Comparison of ENCODE assay signal across 12 cellular contexts in genomic region chr2:45331034-45331786, GRCh38.
A peak's percentile ranks its signal among the peaks of the same experiment; 100 is the strongest.
DNase-seq lines count a peak whose midpoint lies in the region; ATAC-seq and TF ChIP-seq lines count a peak whose summit lies in the region.
"Had no signal": no experiment of that assay in that cellular context is flagged by ENCODE, and none has a peak within 500 bp of the region (broad histone marks: within the 10 kb centered on the region; RNA-seq: fewer than 3 reads in every experiment).

No MANE protein-coding gene starts in this region.

- no peak overlapping the region for H3K27ac Mint-ChIP-seq in CD4-positive, alpha-beta memory T cell
- H3K27ac Mint-ChIP-seq in activated T-helper 2 cell treated with anti-CD3 and anti-CD28 coated beads, Interferon-gamma antibody, Interleukin-2, Interleukin-4, amounts not matched to agents 10 μg/mL and 5 μg/mL and 100 μg/mL, durations not matched to agents 14 hours and 24 hours and 36 hours: no peak overlapping the region
- H3K27ac Mint-ChIP-seq: activated CD4-positive, alpha-beta memory T cell treated with anti-CD3 and anti-CD28 coated beads, Interleukin-2, amount 10 ng/mL, durations not matched to agents 7 days and 5 days had no signal

- intact Hi-C loops in lower lobe of right lung (cut with DNase I): no loop called here
- intact Hi-C loops in CD4-positive, alpha-beta memory T cell (cut with micrococcal nuclease): no loop called here
- intact Hi-C loops in activated T-helper 2 cell treated with anti-CD3 and anti-CD28 coated beads, Interferon-gamma antibody, Interleukin-2, Interleukin-4, amounts not matched to agents 10 μg/mL and 5 μg/mL and 100 μg/mL, durations not matched to agents 14 hours and 24 hours and 36 hours (cut with micrococcal nuclease): no loop called here

- no peaks in the 10 kb centered on the region for H3K4me1 Mint-ChIP-seq in CD4-positive, alpha-beta memory T cell
- no peaks in the 10 kb centered on the region for H3K4me1 Mint-ChIP-seq in activated T-helper 2 cell treated with anti-CD3 and anti-CD28 coated beads, Interferon-gamma antibody, Interleukin-2, Interleukin-4, amounts not matched to agents 10 μg/mL and 5 μg/mL and 100 μg/mL, durations not matched to agents 14 hours and 24 hours and 36 hours (ENCODE audit: low read depth)
- H3K4me1 Mint-ChIP-seq: activated CD4-positive, alpha-beta memory T cell treated with anti-CD3 and anti-CD28 coated beads, Interleukin-2, amount 10 ng/mL, durations not matched to agents 7 days and 5 days had no signal

- no peak for TF ChIP-seq CTCF in lower lobe of right lung (IDR thresholded peaks at IDR 0.05)

- H3K9me3 ChIP-seq in lower lobe of right lung: no peaks in the 10 kb centered on the region
- no peaks in the 10 kb centered on the region for H3K9me3 ChIP-seq in CD4-positive, alpha-beta memory T cell (ENCODE audit: control insufficient read depth in 1 of 2, low read length in 2 of 2)

- no peaks in the 10 kb centered on the region for H3K9me3 Mint-ChIP-seq in CD4-positive, alpha-beta memory T cell
- no peaks in the 10 kb centered on the region for H3K9me3 Mint-ChIP-seq in activated T-helper 2 cell treated with anti-CD3 and anti-CD28 coated beads, Interferon-gamma antibody, Interleukin-2, Interleukin-4, amounts not matched to agents 10 μg/mL and 5 μg/mL and 100 μg/mL, durations not matched to agents 14 hours and 24 hours and 36 hours
- H3K9me3 Mint-ChIP-seq: activated CD4-positive, alpha-beta memory T cell treated with anti-CD3 and anti-CD28 coated beads, Interleukin-2, amount 10 ng/mL, durations not matched to agents 7 days and 5 days had no signal

- CTCF ChIA-PET in CD4-positive, alpha-beta memory T cell (lab: Charles Lee; ENCODE audit: partially characterized antibody): no interaction called here

- no peak overlapping the region for H3K27ac ChIP-seq in lower lobe of right lung
- H3K27ac ChIP-seq in CD4-positive, alpha-beta memory T cell (ENCODE audit: low read depth, low read length): no peak overlapping the region
- H3K27ac ChIP-seq: parathyroid adenoma had no signal

- H3K27me3 Mint-ChIP-seq in CD4-positive, alpha-beta memory T cell: peaks cover 2 to 10% of the 10 kb centered on the region in 2 donors
- H3K27me3 Mint-ChIP-seq in activated T-helper 2 cell treated with anti-CD3 and anti-CD28 coated beads, Interferon-gamma antibody, Interleukin-2, Interleukin-4, amounts not matched to agents 10 μg/mL and 5 μg/mL and 100 μg/mL, durations not matched to agents 14 hours and 24 hours and 36 hours (ENCODE audit: low read depth): peaks cover 9% of the 10 kb centered on the region

- ATAC-seq in lower lobe of right lung (peak; percentile 84 to 87), GM18498 (IDR thresholded peaks at IDR 0.05; ENCODE audit: unreplicated experiment) (no peak)

- peak; percentile 52 for DNase-seq in AG08395 (ENCODE audit: low spot score)
- DNase-seq in LHCN-M2 (ENCODE audit: low read depth): peak; percentile 69
- DNase-seq in SW480 (ENCODE audit: low spot score): peak; percentile 28
- DNase-seq in lower lobe of right lung: no peak
- DNase-seq in CD4-positive, alpha-beta memory T cell: no peak
- no peak for DNase-seq in NCI-H187 (lab: John Stamatoyannopoulos, UW)
- DNase-seq in activated T-helper 2 cell treated with anti-CD3 and anti-CD28 coated beads, Interferon-gamma antibody, Interleukin-2, Interleukin-4, amounts not matched to agents 10 μg/mL and 5 μg/mL and 100 μg/mL, durations not matched to agents 14 hours and 24 hours and 36 hours (ENCODE audit: low spot score): no peak
- DNase-seq: activated CD4-positive, alpha-beta memory T cell treated with anti-CD3 and anti-CD28 coated beads, Interleukin-2, amount 10 ng/mL, durations not matched to agents 7 days and 5 days; activated effector memory CD4-positive, alpha-beta T cell treated with anti-CD3 and anti-CD28 coated beads, Interleukin-2, amount 50 U/mL, for 16 hours; T1000 had no signal

- no peaks in the 10 kb centered on the region for H3K36me3 Mint-ChIP-seq in CD4-positive, alpha-beta memory T cell
- no peaks in the 10 kb centered on the region for H3K36me3 Mint-ChIP-seq in activated T-helper 2 cell treated with anti-CD3 and anti-CD28 coated beads, Interferon-gamma antibody, Interleukin-2, Interleukin-4, amounts not matched to agents 10 μg/mL and 5 μg/mL and 100 μg/mL, durations not matched to agents 14 hours and 24 hours and 36 hours (ENCODE audit: low read depth)

- H3K4me1 ChIP-seq in lower lobe of right lung: peaks cover 10% of the 10 kb centered on the region
- no peaks in the 10 kb centered on the region for H3K4me1 ChIP-seq in CD4-positive, alpha-beta memory T cell (ENCODE audit: insufficient read depth, low read length)
- H3K4me1 ChIP-seq: parathyroid adenoma had no signal

- H3K36me3 ChIP-seq in lower lobe of right lung: no peaks in the 10 kb centered on the region
- no peaks in the 10 kb centered on the region for H3K36me3 ChIP-seq in CD4-positive, alpha-beta memory T cell (ENCODE audit: insufficient read depth, low read length)

- POLR2A ChIA-PET in CD4-positive, alpha-beta memory T cell (lab: Charles Lee; ENCODE audit: partially characterized antibody): no interaction called here

- H3K4me3 Mint-ChIP-seq in CD4-positive, alpha-beta memory T cell: no peak overlapping the region
- no peak overlapping the region for H3K4me3 Mint-ChIP-seq in activated T-helper 2 cell treated with anti-CD3 and anti-CD28 coated beads, Interferon-gamma antibody, Interleukin-2, Interleukin-4, amounts not matched to agents 10 μg/mL and 5 μg/mL and 100 μg/mL, durations not matched to agents 14 hours and 24 hours and 36 hours (ENCODE audit: low read depth)
- H3K4me3 Mint-ChIP-seq: activated CD4-positive, alpha-beta memory T cell treated with anti-CD3 and anti-CD28 coated beads, Interleukin-2, amount 10 ng/mL, durations not matched to agents 7 days and 5 days had no signal

- H3K4me3 ChIP-seq in lower lobe of right lung: no peak overlapping the region
- no peak overlapping the region for H3K4me3 ChIP-seq in CD4-positive, alpha-beta memory T cell (ENCODE audit: low read length in 2 of 2)

- H3K27me3 ChIP-seq in lower lobe of right lung (ENCODE audit: low read depth): no peaks in the 10 kb centered on the region
- H3K27me3 ChIP-seq in CD4-positive, alpha-beta memory T cell (ENCODE audit: insufficient read depth, low read length): no peaks in the 10 kb centered on the region

Comparison
In these comparisons a context has a peak if more than half of its experiments do, and no peak if none do; other contexts are left out.
1. DNase-seq: peak in AG08395 (single experiment), LHCN-M2 (single experiment) and SW480 (single experiment); none in lower lobe of right lung (single experiment), CD4-positive, alpha-beta memory T cell (0 of 5), NCI-H187 (0 of 2) and activated T-helper 2 cell treated with anti-CD3 and anti-CD28 coated beads, Interferon-gamma antibody, Interleukin-2, Interleukin-4, amounts not matched to agents 10 μg/mL and 5 μg/mL and 100 μg/mL, durations not matched to agents 14 hours and 24 hours and 36 hours (single experiment).